In the genomic region with DNA sequence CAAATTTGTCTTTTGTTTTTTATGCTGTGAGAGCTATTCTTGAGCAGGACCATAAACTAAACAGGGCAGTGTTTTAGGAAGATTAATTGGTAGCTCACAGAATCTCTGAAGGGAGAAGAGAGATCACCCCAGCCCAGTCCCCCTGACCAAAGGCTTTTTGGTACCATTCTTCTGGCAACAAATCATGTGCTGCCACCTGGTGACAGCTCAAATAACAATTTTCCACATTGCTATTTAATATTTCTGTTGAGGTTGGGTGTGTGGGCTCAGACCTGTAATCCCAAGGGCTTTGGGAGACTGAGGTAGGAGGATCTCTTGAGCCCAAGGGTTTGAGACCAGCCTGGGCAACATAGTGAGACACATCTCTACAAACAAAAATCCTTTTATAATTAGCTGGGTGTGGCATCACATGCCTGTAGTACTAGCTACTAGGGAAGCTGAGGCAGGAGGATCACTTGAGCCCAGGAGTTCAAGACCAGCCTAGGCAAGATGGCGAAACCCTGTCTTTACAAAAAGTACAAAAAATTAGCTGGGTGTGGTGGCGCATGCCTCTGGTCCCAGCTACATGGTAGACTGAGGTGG, we compare ENCODE assay signal across 8 cellular contexts. TPM values are rescaled to one million over a fixed set of nuclear protein-coding genes. Genes with fewer than 3 reads are reported as not detected.
DNase-seq lines count a peak whose midpoint lies in the region; ATAC-seq and TF ChIP-seq lines count a peak whose summit lies in the region.

No MANE protein-coding gene starts in this region.

- POLR2A ChIA-PET in PC-3 (lab: Charles Lee; ENCODE audit: unreplicated experiment), result interaction anchor here (0.5 to 0.7 kb wide), 2 partner anchors 133 to 190 kb away, joined by 3 to 5 read pairs; no protein-coding TSS in a partner anchor

- H3K4me3 ChIP-seq in DND-41 (ENCODE audit: low read depth in 1 of 2, low read length in 2 of 2), result no peak overlapping the region
- no peak overlapping the region for H3K4me3 ChIP-seq in PC-3 (ENCODE audit: low read length)

- H3K36me3 ChIP-seq in DND-41 (ENCODE audit: insufficient read depth, low read length), result no peaks in the 10 kb centered on the region
- H3K36me3 ChIP-seq in PC-3 (ENCODE audit: low read depth, low read length), result no peaks in the 10 kb centered on the region

- no peaks in the 10 kb centered on the region for H3K9me3 ChIP-seq in DND-41 (ENCODE audit: insufficient read depth, low read length, severe bottlenecking)
- H3K9me3 ChIP-seq in PC-3 (ENCODE audit: low read length), result no peaks in the 10 kb centered on the region

- H3K27me3 Mint-ChIP-seq in activated naive CD8-positive, alpha-beta T cell treated with anti-CD3 and anti-CD28 coated beads for 36 hours, result no peaks in the 10 kb centered on the region

- H3K4me2 ChIP-seq in DND-41 (ENCODE audit: insufficient read depth, low read length) (no peak overlapping the region), PC-3 (ENCODE audit: low read length) (no peak overlapping the region)

- no peaks in the 10 kb centered on the region for H3K9me2 ChIP-seq in PC-3 (replicated peaks; ENCODE audit: low read length)

- DNase-seq in DND-41 (peak; percentile 51), HuH-7.5 (ENCODE audit: low spot score) (peak; percentile 63), PC-3 (peak; percentile 77), hepatic stellate cell (ENCODE audit: low spot score) (peak; percentile 62), GOT3 (lab: John Stamatoyannopoulos, UW) (no peak)
- peak; percentile 36 for DNase-seq in activated naive CD8-positive, alpha-beta T cell treated with anti-CD3 and anti-CD28 coated beads for 36 hours
- DNase-seq in stimulated activated CD4-positive, alpha-beta T cell treated with anti-CD3 and anti-CD28 coated beads, Interleukin-2, amount 100 ng/mL, for 24 hours, result peak; percentile 36 to 64

- H3K4me1 ChIP-seq in DND-41 (ENCODE audit: insufficient read depth, low read length) (peaks cover 26% of the 10 kb centered on the region), PC-3 (ENCODE audit: insufficient read depth, low read length) (peaks cover 11% of the 10 kb centered on the region)

- TF ChIP-seq CTCF in DND-41 (IDR thresholded peaks at IDR 0.05; ENCODE audit: borderline replicate concordance, extremely low read depth, low read length, poor library complexity, severe bottlenecking), result peak; percentile 74
- TF ChIP-seq CTCF in PC-3 (conservative IDR thresholded peaks at IDR 0.05; ENCODE audit: low read depth, low read length), result peak; percentile 76

- H3K27ac ChIP-seq in DND-41 (ENCODE audit: low read length) (no peak overlapping the region), PC-3 (ENCODE audit: low read length) (no peak overlapping the region)

- no peak overlapping the region for H2AFZ ChIP-seq in DND-41 (ENCODE audit: low read depth, low read length)
- H2AFZ ChIP-seq in PC-3 (ENCODE audit: low read length), result no peak overlapping the region

- no peaks in the 10 kb centered on the region for H3K79me2 ChIP-seq in DND-41 (ENCODE audit: insufficient read depth, low read length)
- H3K79me2 ChIP-seq in PC-3 (ENCODE audit: low read length), result no peaks in the 10 kb centered on the region

- no peak for ATAC-seq in DND-41 (ENCODE audit: insufficient read depth, low read depth)
- ATAC-seq in PC-3, result no peak
- ATAC-seq in GM19455 (IDR thresholded peaks at IDR 0.05; ENCODE audit: unreplicated experiment), result no peak

- intact Hi-C loops in PC-3 (cut with micrococcal nuclease), result loop anchor here (1.0 to 5.0 kb wide), 2 partner anchors 133 to 151 kb away; a partner anchor contains a TSS

- H3F3A ChIP-seq in PC-3 (ENCODE audit: low read length, unreplicated experiment), result no peaks in the 10 kb centered on the region

- H3K27me3 ChIP-seq in DND-41 (ENCODE audit: insufficient read depth, low read length, poor library complexity) (no peaks in the 10 kb centered on the region), PC-3 (ENCODE audit: low read length) (no peaks in the 10 kb centered on the region)

- H4K20me1 ChIP-seq in DND-41 (ENCODE audit: insufficient read depth, low read length) (no peaks in the 10 kb centered on the region; the same call in 1 of the 2 replicates), PC-3 (ENCODE audit: low read length) (no peaks in the 10 kb centered on the region)

- H3K4me1 Mint-ChIP-seq in activated naive CD8-positive, alpha-beta T cell treated with anti-CD3 and anti-CD28 coated beads for 36 hours, result peaks cover 10% of the 10 kb centered on the region

- no peak overlapping the region for H3K4me3 Mint-ChIP-seq in activated naive CD8-positive, alpha-beta T cell treated with anti-CD3 and anti-CD28 coated beads for 36 hours

- CTCF ChIA-PET in PC-3 (lab: Charles Lee), result interaction anchor here (0.6 to 2.7 kb wide), 3 partner anchors 133 to 190 kb away, joined by 4 to 13 read pairs (median 13); no protein-coding TSS in a partner anchor

- H3K27ac Mint-ChIP-seq in activated naive CD8-positive, alpha-beta T cell treated with anti-CD3 and anti-CD28 coated beads for 36 hours, result no peak overlapping the region

- BruUV-seq in PC-3 (replicated peaks; lab: Mats Ljungman, UMichigan), result no TSS peak

- H3K9ac ChIP-seq in DND-41 (ENCODE audit: low read depth, low read length), result no peak overlapping the region
- H3K9ac ChIP-seq in PC-3 (ENCODE audit: low read length), result no peak overlapping the region

- H3K9me3 Mint-ChIP-seq in activated naive CD8-positive, alpha-beta T cell treated with anti-CD3 and anti-CD28 coated beads for 36 hours, result no peaks in the 10 kb centered on the region

- H3K36me3 Mint-ChIP-seq in activated naive CD8-positive, alpha-beta T cell treated with anti-CD3 and anti-CD28 coated beads for 36 hours, result peaks cover 2% of the 10 kb centered on the region

RNA-seq across cellular contexts. Expression of a gene that starts 2.2 kb away (rescaled TPM):
- total RNA-seq in PC-3 (2014; rRNA removed), result 6.0 and 6.5 TPM in 2 replicates
- 1 to 10 TPM; 2.4 to 2.9 TPM for total RNA-seq in activated naive CD8-positive, alpha-beta T cell treated with anti-CD3 and anti-CD28 coated beads for 36 hours

RNA-seq across cellular contexts. Expression of a gene that starts 6.7 kb away (rescaled TPM):
- total RNA-seq in PC-3 (2014; rRNA removed), result 3.9 and 5.7 TPM in 2 replicates
- 1 to 10 TPM; 5.2 to 5.5 TPM for total RNA-seq in activated naive CD8-positive, alpha-beta T cell treated with anti-CD3 and anti-CD28 coated beads for 36 hours

RNA-seq across cellular contexts. Expression of a gene that starts 6.9 kb away (rescaled TPM):
- total RNA-seq in PC-3 (2014; rRNA removed), result 6.6 and 9.2 TPM in 2 replicates
- 10 to 100 TPM; 10.3 to 10.5 TPM for total RNA-seq in activated naive CD8-positive, alpha-beta T cell treated with anti-CD3 and anti-CD28 coated beads for 36 hours

RNA-seq across cellular contexts. Expression of a gene that starts 28.5 kb away (rescaled TPM):
- total RNA-seq in PC-3 (2014; rRNA removed), result 749 and 967 TPM in 2 replicates
- total RNA-seq in activated naive CD8-positive, alpha-beta T cell treated with anti-CD3 and anti-CD28 coated beads for 36 hours, result 100 to 1,000 TPM; 746 to 755 TPM

RNA-seq across cellular contexts. Expression of a gene that starts 57.4 kb away (rescaled TPM):
- 86.1 and 94.9 TPM in 2 replicates for total RNA-seq in PC-3 (2014; rRNA removed)
- total RNA-seq in activated naive CD8-positive, alpha-beta T cell treated with anti-CD3 and anti-CD28 coated beads for 36 hours, result 100 to 1,000 TPM; 181 to 203 TPM
